In genomic region chr20:47264137-47264810, GRCh38 we compare ENCODE assay signal across 8 cellular contexts.
DNase-seq lines count a peak whose midpoint lies in the region; ATAC-seq, FAIRE-seq and TF ChIP-seq lines count a peak whose summit lies in the region.
"Not testable (repeated sequence)": the region's sequence is repeated elsewhere in the genome, so short reads cannot be mapped to it uniquely, and the experiment has no call there.

No MANE protein-coding gene starts in this region.

- not testable (repeated sequence) for H3K4me3 ChIP-seq in AG10803 (ENCODE audit: low read length); GM23248; MM.1S (ENCODE audit: low read length); K562; HepG2 (replicated peaks in 1 of 3; ENCODE audit: insufficient read depth in 1 of 3, low read depth in 2 of 3, low read length in 3 of 3); trophoblast cell (ENCODE audit: low read depth, low read length)

- H3K27ac ChIP-seq in GM23248 (0 out of 2 replicates have a peak overlapping the region, but pooled peaks have one; percentile 25), MM.1S (ENCODE audit: low read length) (peak overlapping the region; percentile 92; the same call in 1 of the 2 replicates), VCaP (peak overlapping the region; percentile 9)
- H3K27ac ChIP-seq in K562 (ENCODE audit: extremely low read depth, low read depth, low read length); HepG2 (ENCODE audit: extremely low read length, insufficient read depth, low read length); trophoblast cell (ENCODE audit: low read depth, low read length): not testable (repeated sequence)

- not testable (repeated sequence) for H3K14ac ChIP-seq in trophoblast cell (ENCODE audit: low read length)

- not testable (repeated sequence) for H3K9me3 Mint-ChIP-seq in stimulated activated naive CD8-positive, alpha-beta T cell treated with anti-CD3 and anti-CD28 coated beads, Interleukin-15, Interleukin-2, amounts not matched to agents 100 ng/mL and 50 ng/mL, for 24 hours

- H3K23ac ChIP-seq in trophoblast cell (ENCODE audit: low read length), result not testable (repeated sequence)

- POLR2A ChIA-PET in K562 (lab: Yijun Ruan, JAX), result interaction anchor here (1.2 to 2.1 kb wide), 2 partner anchors 10 kb away, joined by 4 to 6 read pairs; no protein-coding TSS in a partner anchor
- POLR2A ChIA-PET in HepG2 (lab: Yijun Ruan, JAX), result interaction anchor here (1.1 kb wide), 1 partner anchor 57 kb away, joined by 4 read pairs; no protein-coding TSS in a partner anchor

- TF ChIP-seq CTCF in AG10803 (conservative IDR thresholded peaks at IDR 0.05; ENCODE audit: low read length); MM.1S (IDR thresholded peaks at IDR 0.05; ENCODE audit: low read length); VCaP (conservative IDR thresholded peaks at IDR 0.05); K562 (IDR thresholded peaks at IDR 0.05 in 2 of 3, conservative IDR thresholded peaks at IDR 0.05 in 1 of 3; ENCODE audit: insufficient read depth in 2 of 3, low read depth in 1 of 3, low read length in 3 of 3); HepG2 (CRISPR knock-in tag; IDR thresholded peaks at IDR 0.05): not testable (repeated sequence)

- H3K9ac ChIP-seq in GM23248; MM.1S (ENCODE audit: low read length); K562 (ENCODE audit: insufficient read depth in 1 of 2, low read depth in 2 of 2, low read length in 2 of 2); HepG2 (ENCODE audit: insufficient read depth, low read depth, low read length); trophoblast cell (ENCODE audit: low read length): not testable (repeated sequence)

- peaks cover 84% of the 10 kb centered on the region for H3K79me2 ChIP-seq in GM23248 (ENCODE audit: insufficient read depth)
- peaks cover 90% of the 10 kb centered on the region for H3K79me2 ChIP-seq in MM.1S (ENCODE audit: low read length)
- peaks cover 93% of the 10 kb centered on the region for H3K79me2 ChIP-seq in K562 (ENCODE audit: control insufficient read depth, insufficient read depth, low read length)
- peaks cover 58% of the 10 kb centered on the region for H3K79me2 ChIP-seq in HepG2 (ENCODE audit: insufficient read depth, low read length)
- not testable (repeated sequence) for H3K79me2 ChIP-seq in trophoblast cell (ENCODE audit: control insufficient read depth, insufficient read depth, low read length, poor library complexity)

- H3K4me3 Mint-ChIP-seq in stimulated activated naive CD8-positive, alpha-beta T cell treated with anti-CD3 and anti-CD28 coated beads, Interleukin-15, Interleukin-2, amounts not matched to agents 100 ng/mL and 50 ng/mL, for 24 hours, result not testable (repeated sequence)

- not testable (repeated sequence) for TF ChIP-seq EP300 in K562 (IDR thresholded peaks at IDR 0.05; ENCODE audit: low read length); HepG2 (IDR thresholded peaks at IDR 0.05; ENCODE audit: low read depth in 2 of 2, low read length in 2 of 2); HepG2 (CRISPR knock-in tag; IDR thresholded peaks at IDR 0.05; ENCODE audit: borderline replicate concordance)

- in situ Hi-C loops in GM23248 (cut with MboI); K562 (cut with MboI); HepG2 (cut with HindIII; ENCODE audit: extremely low pct_ligation_motif_present, low pct_unique_long_range_greater_than_20kb): not testable (repeated sequence)

- peaks cover 44% of the 10 kb centered on the region for H3K36me3 Mint-ChIP-seq in stimulated activated naive CD8-positive, alpha-beta T cell treated with anti-CD3 and anti-CD28 coated beads, Interleukin-15, Interleukin-2, amounts not matched to agents 100 ng/mL and 50 ng/mL, for 24 hours (ENCODE audit: low read depth)

- H3K36me3 ChIP-seq in GM23248 (ENCODE audit: low read depth) (peaks cover 10% of the 10 kb centered on the region; the same call in 1 of the 2 replicates), K562 (ENCODE audit: control insufficient read depth, insufficient read depth, low read length) (peaks cover 95% of the 10 kb centered on the region), HepG2 (replicated peaks in 1 of 2; ENCODE audit: control insufficient read depth in 1 of 2, insufficient read depth in 2 of 2, low read length in 2 of 2) (peaks cover 68 to 93% of the 10 kb centered on the region in 2 experiments), trophoblast cell (ENCODE audit: control insufficient read depth in 1 of 2, insufficient read depth in 2 of 2, low read length in 2 of 2) (peaks cover 41 to 45% of the 10 kb centered on the region in 2 experiments)
- not testable (repeated sequence) for H3K36me3 ChIP-seq in MM.1S (replicated peaks; ENCODE audit: insufficient read depth, low read length)

- not testable (repeated sequence) for H4K12ac ChIP-seq in trophoblast cell (ENCODE audit: low read depth, low read length)

- WGBS in GM23248 (ENCODE audit: low coverage in 1 of 2, low lambda C conversion rate in 2 of 2, missing lambda C conversion rate in 2 of 2), 2 experiments, result 39 to 43% methylated on average over 14 of the region's 14 CpGs
- 90% methylated on average over 13 of the region's 14 CpGs for WGBS in K562 (ENCODE audit: insufficient coverage, low coverage, missing lambda C conversion rate)
- WGBS in HepG2 (ENCODE audit: low lambda C conversion rate), result 94% methylated on average over 14 of the region's 14 CpGs
- no CpG with 5 or more reads among the region's 14 CpGs for WGBS in trophoblast cell (ENCODE audit: extremely low coverage, insufficient coverage, insufficient read length)

- H2AFZ ChIP-seq in GM23248; MM.1S (ENCODE audit: low read length); K562 (ENCODE audit: low read depth, low read length); HepG2 (ENCODE audit: low read length); trophoblast cell (ENCODE audit: insufficient read depth, low read length, poor library complexity): not testable (repeated sequence)

- CTCF ChIA-PET in K562 (lab: Yijun Ruan, JAX; ENCODE audit: low intra/inter-chr PET ratio); HepG2 (lab: Yijun Ruan, JAX; ENCODE audit: low intra/inter-chr PET ratio, low total read pairs): not testable (repeated sequence)

- intact Hi-C loops in K562 (cut with micrococcal nuclease); HepG2 (cut with micrococcal nuclease; ENCODE audit: unreplicated experiment): not testable (repeated sequence)

- H2BK120ac ChIP-seq in trophoblast cell (ENCODE audit: insufficient read depth, low read length, poor library complexity), result not testable (repeated sequence)

- not testable (repeated sequence) for ATAC-seq in K562, HepG2

- H2BK12ac ChIP-seq in trophoblast cell (ENCODE audit: low read length), result peak overlapping the region; percentile 35

- H2BK5ac ChIP-seq in trophoblast cell (ENCODE audit: low read depth, low read length, poor library complexity), result not testable (repeated sequence)

- H2AK5ac ChIP-seq in trophoblast cell (ENCODE audit: low read length), result not testable (repeated sequence)

- not testable (repeated sequence) for H3F3A ChIP-seq in GM23248 (ENCODE audit: insufficient read depth)
- H3F3A ChIP-seq in MM.1S (ENCODE audit: insufficient read depth, low read length), result peaks cover 32% of the 10 kb centered on the region

- H3K27me3 Mint-ChIP-seq in stimulated activated naive CD8-positive, alpha-beta T cell treated with anti-CD3 and anti-CD28 coated beads, Interleukin-15, Interleukin-2, amounts not matched to agents 100 ng/mL and 50 ng/mL, for 24 hours, result not testable (repeated sequence)

- not testable (repeated sequence) for TF ChIP-seq POLR2A in K562 (conservative IDR thresholded peaks at IDR 0.05); HepG2 (IDR thresholded peaks at IDR 0.05; ENCODE audit: insufficient read depth in 1 of 2, low read depth in 2 of 2, low read length in 2 of 2)

- H3K9me1 ChIP-seq in K562 (ENCODE audit: control insufficient read depth, insufficient read depth, low read length), result not testable (repeated sequence)

- peak overlapping the region; percentile 46 for H3K27ac Mint-ChIP-seq in stimulated activated naive CD8-positive, alpha-beta T cell treated with anti-CD3 and anti-CD28 coated beads, Interleukin-15, Interleukin-2, amounts not matched to agents 100 ng/mL and 50 ng/mL, for 24 hours

- not testable (repeated sequence) for H3K4ac ChIP-seq in trophoblast cell (ENCODE audit: low read depth, low read length)

- H4K91ac ChIP-seq in trophoblast cell (ENCODE audit: low read depth, low read length), result peak overlapping the region; percentile 48

- peak; percentile 29 for DNase-seq in AG10803 (ENCODE audit: low read depth)
- DNase-seq in GM23248, result peak; percentile 28
- DNase-seq in MM.1S; K562 (ENCODE audit: extremely low read depth in 1 of 4, low spot score in 3 of 4); HepG2 (ENCODE audit: low spot score); trophoblast cell: not testable (repeated sequence)

- BruUV-seq in K562 (replicated peaks; lab: Mats Ljungman, UMichigan); HepG2 (replicated peaks; lab: Mats Ljungman, UMichigan): not testable (repeated sequence)

- not testable (repeated sequence) for FAIRE-seq in K562 (lab: Jason Lieb, UNC); HepG2 (lab: Jason Lieb, UNC)

- H3K79me1 ChIP-seq in trophoblast cell (ENCODE audit: low read length), result not testable (repeated sequence)

- H3K4me1 ChIP-seq in GM23248 (ENCODE audit: insufficient read depth) (peaks cover 22% of the 10 kb centered on the region), MM.1S (ENCODE audit: low read length) (peaks cover 65% of the 10 kb centered on the region), HepG2 (ENCODE audit: insufficient read depth, low read length) (peaks cover 14% of the 10 kb centered on the region; the same call in 1 of the 2 replicates)
- H3K4me1 ChIP-seq in K562 (replicated peaks in 1 of 2; ENCODE audit: control insufficient read depth in 2 of 2, insufficient read depth in 2 of 2, low read length in 2 of 2); trophoblast cell (ENCODE audit: control insufficient read depth in 1 of 2, insufficient read depth in 2 of 2, low read length in 2 of 2): not testable (repeated sequence)

- not testable (repeated sequence) for TF ChIP-seq RAD21 in K562 (CRISPR knock-in tag; conservative IDR thresholded peaks at IDR 0.05 in 1 of 2, IDR thresholded peaks at IDR 0.05 in 1 of 2); HepG2 (CRISPR knock-in tag; IDR thresholded peaks at IDR 0.05)

- H3K9me2 ChIP-seq in GM23248 (ENCODE audit: insufficient read depth); MM.1S (replicated peaks; ENCODE audit: insufficient read depth, low read length): not testable (repeated sequence)

- H4K20me1 ChIP-seq in GM23248 (ENCODE audit: insufficient read depth); MM.1S (ENCODE audit: insufficient read depth, low read length): not testable (repeated sequence)
- peaks cover 49% of the 10 kb centered on the region for H4K20me1 ChIP-seq in K562 (replicated peaks; ENCODE audit: control insufficient read depth, insufficient read depth, low read length)
- peaks cover 55% of the 10 kb centered on the region for H4K20me1 ChIP-seq in HepG2 (ENCODE audit: insufficient read depth, low read length)

- H3K27me3 ChIP-seq in GM23248 (replicated peaks; ENCODE audit: insufficient read depth); MM.1S (replicated peaks; ENCODE audit: insufficient read depth, low read length); K562 (ENCODE audit: control insufficient read depth in 2 of 2, insufficient read depth in 2 of 2, low read length in 2 of 2); HepG2 (ENCODE audit: control insufficient read depth in 1 of 2, insufficient read depth in 2 of 2, low read length in 2 of 2); trophoblast cell (ENCODE audit: insufficient read depth, low read length): not testable (repeated sequence)

- not testable (repeated sequence) for H4K8ac ChIP-seq in trophoblast cell (ENCODE audit: low read depth, low read length)

- not testable (repeated sequence) for H3K18ac ChIP-seq in trophoblast cell (ENCODE audit: low read length)

- H3K4me2 ChIP-seq in GM23248 (ENCODE audit: unreplicated experiment), result peak overlapping the region; percentile 5
- H3K4me2 ChIP-seq in MM.1S (ENCODE audit: low read depth, low read length), result peak overlapping the region; percentile 94
- not testable (repeated sequence) for H3K4me2 ChIP-seq in K562 (ENCODE audit: insufficient read depth, low read length); HepG2 (ENCODE audit: low read depth, low read length); trophoblast cell (ENCODE audit: low read length)

- H3K4me1 Mint-ChIP-seq in stimulated activated naive CD8-positive, alpha-beta T cell treated with anti-CD3 and anti-CD28 coated beads, Interleukin-15, Interleukin-2, amounts not matched to agents 100 ng/mL and 50 ng/mL, for 24 hours (ENCODE audit: low read depth), result peaks cover 22% of the 10 kb centered on the region

- not testable (repeated sequence) for H3K9me3 ChIP-seq in GM23248 (ENCODE audit: low read depth); MM.1S (replicated peaks; ENCODE audit: insufficient read depth, low read length); K562 (replicated peaks; ENCODE audit: control insufficient read depth, insufficient read depth, low read depth, low read length); HepG2 (ENCODE audit: low read length); trophoblast cell (ENCODE audit: insufficient read depth, low read depth, low read length)
